ENCODE assay signal across 17 cellular contexts in the genomic region with DNA sequence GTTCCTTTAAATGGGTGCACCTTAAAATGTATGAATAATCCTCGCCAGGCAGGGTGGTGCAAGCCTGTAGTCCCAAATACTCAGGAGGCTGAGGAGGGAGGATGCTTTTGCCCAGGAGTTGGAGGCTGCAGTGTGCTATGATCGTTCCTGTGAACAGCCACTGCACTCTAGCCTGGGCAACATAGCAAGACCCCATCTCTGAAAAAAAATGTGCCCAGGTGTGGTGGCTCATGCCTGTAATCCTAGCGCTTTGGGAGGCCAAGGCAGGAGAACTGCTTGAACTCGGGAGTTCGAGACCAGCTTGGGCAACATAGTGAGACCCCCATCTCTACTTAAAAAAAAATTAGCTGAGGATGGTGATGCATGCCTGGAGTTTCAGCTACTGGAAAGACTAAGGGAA. TPM values are rescaled to one million over a fixed set of nuclear protein-coding genes. Genes with fewer than 3 reads are reported as not detected.
DNase-seq lines count a peak whose midpoint lies in the region; ATAC-seq and TF ChIP-seq lines count a peak whose summit lies in the region.
"Had no signal": no experiment of that assay in that cellular context is flagged by ENCODE, and none has a peak within 500 bp of the region (broad histone marks: within the 10 kb centered on the region; RNA-seq: fewer than 3 reads in every experiment).

No MANE protein-coding gene starts in this region.

- intact Hi-C loops in left ventricle myocardium inferior (cut with micrococcal nuclease), result no loop called here
- intact Hi-C loops in heart left ventricle (cut with DNase I), result loop anchor here in 3 of 10 donors (5.0 kb wide), 1 partner anchor 44 kb away; no protein-coding TSS in a partner anchor
- intact Hi-C loops in activated T-helper 1 cell treated with anti-CD3 and anti-CD28 coated beads, Interleukin-12 subunit alpha, Interleukin-12 subunit beta, Interleukin-2, Interleukin-4 antibody, amounts not matched to agents 30 ng/mL and 10 ng/mL and 1 ng/mL, durations not matched to agents 14 hours and 24 hours and 36 hours (cut with micrococcal nuclease), result loop anchor here (10.0 kb wide), 1 partner anchor 591 kb away; a partner anchor contains a TSS
- intact Hi-C loops in lower lobe of right lung (cut with DNase I), result no loop called here

- peaks cover 15% of the 10 kb centered on the region for H3K27me3 Mint-ChIP-seq in activated T-helper 1 cell treated with anti-CD3 and anti-CD28 coated beads, Interleukin-12 subunit alpha, Interleukin-12 subunit beta, Interleukin-2, Interleukin-4 antibody, amounts not matched to agents 30 ng/mL and 10 ng/mL and 1 ng/mL, durations not matched to agents 14 hours and 24 hours and 36 hours (ENCODE audit: insufficient read depth)
- peaks cover 3% of the 10 kb centered on the region for H3K27me3 Mint-ChIP-seq in type B pancreatic cell

- TF ChIP-seq POLR2A in heart left ventricle (IDR thresholded peaks at IDR 0.05) (no peak), erythroblast (IDR thresholded peaks at IDR 0.05; ENCODE audit: low read length) (no peak)

- peak overlapping the region; percentile 85 for H3K4me3 Mint-ChIP-seq in activated T-helper 1 cell treated with anti-CD3 and anti-CD28 coated beads, Interleukin-12 subunit alpha, Interleukin-12 subunit beta, Interleukin-2, Interleukin-4 antibody, amounts not matched to agents 30 ng/mL and 10 ng/mL and 1 ng/mL, durations not matched to agents 14 hours and 24 hours and 36 hours
- H3K4me3 Mint-ChIP-seq in type B pancreatic cell, result peak overlapping the region; percentile 95

- TF ChIP-seq CTCF in left ventricle myocardium inferior (IDR thresholded peaks at IDR 0.05; ENCODE audit: borderline replicate concordance) (no peak), heart left ventricle (IDR thresholded peaks at IDR 0.05) (no peak), lower lobe of right lung (IDR thresholded peaks at IDR 0.05) (no peak), type B pancreatic cell (conservative IDR thresholded peaks at IDR 0.05) (no peak)

- no peaks in the 10 kb centered on the region for H3K9me3 Mint-ChIP-seq in activated T-helper 1 cell treated with anti-CD3 and anti-CD28 coated beads, Interleukin-12 subunit alpha, Interleukin-12 subunit beta, Interleukin-2, Interleukin-4 antibody, amounts not matched to agents 30 ng/mL and 10 ng/mL and 1 ng/mL, durations not matched to agents 14 hours and 24 hours and 36 hours
- H3K9me3 Mint-ChIP-seq in type B pancreatic cell, result no peaks in the 10 kb centered on the region
- H3K9me3 Mint-ChIP-seq: T-helper 1 cell treated with Interleukin-12 subunit alpha and Interleukin-12 subunit beta and Interleukin-4 antibody, amounts not matched to agents 30 μg/mL and 1 μg/mL, for 36 hours had no signal

- no peak for ATAC-seq in heart left ventricle
- ATAC-seq in lower lobe of right lung, result no peak
- no peak for ATAC-seq in GM21619 (IDR thresholded peaks at IDR 0.05; ENCODE audit: unreplicated experiment)

- no peaks in the 10 kb centered on the region for H3K36me3 Mint-ChIP-seq in activated T-helper 1 cell treated with anti-CD3 and anti-CD28 coated beads, Interleukin-12 subunit alpha, Interleukin-12 subunit beta, Interleukin-2, Interleukin-4 antibody, amounts not matched to agents 30 ng/mL and 10 ng/mL and 1 ng/mL, durations not matched to agents 14 hours and 24 hours and 36 hours (ENCODE audit: low read depth)
- no peaks in the 10 kb centered on the region for H3K36me3 Mint-ChIP-seq in type B pancreatic cell

- peak overlapping the region; percentile 93 for H3K27ac ChIP-seq in left ventricle myocardium inferior (replicated peaks)
- H3K27ac ChIP-seq in heart left ventricle, result peak overlapping the region in 1 of 12 donors; percentile 93
- H3K27ac ChIP-seq in lower lobe of right lung, result no peak overlapping the region
- H3K27ac ChIP-seq: RWPE1 had no signal

- H3K9me3 ChIP-seq in left ventricle myocardium inferior (replicated peaks) (no peaks in the 10 kb centered on the region), heart left ventricle (no peaks in the 10 kb centered on the region), lower lobe of right lung (no peaks in the 10 kb centered on the region)
- H3K9me3 ChIP-seq: MG63 had no signal

- H3K4me3 ChIP-seq in left ventricle myocardium inferior (no peak overlapping the region), heart left ventricle (peak overlapping the region in 3 of 12 donors; percentile 67 to 78 (median 69)), lower lobe of right lung (peak overlapping the region; percentile 75)
- H3K4me3 ChIP-seq: MG63 had no signal

- no peak overlapping the region for H3K27ac Mint-ChIP-seq in activated T-helper 1 cell treated with anti-CD3 and anti-CD28 coated beads, Interleukin-12 subunit alpha, Interleukin-12 subunit beta, Interleukin-2, Interleukin-4 antibody, amounts not matched to agents 30 ng/mL and 10 ng/mL and 1 ng/mL, durations not matched to agents 14 hours and 24 hours and 36 hours
- H3K27ac Mint-ChIP-seq in type B pancreatic cell, result no peak overlapping the region
- H3K27ac Mint-ChIP-seq: T-helper 1 cell treated with Interleukin-12 subunit alpha and Interleukin-12 subunit beta and Interleukin-4 antibody, amounts not matched to agents 30 μg/mL and 1 μg/mL, for 36 hours had no signal

- H3K4me1 Mint-ChIP-seq in activated T-helper 1 cell treated with anti-CD3 and anti-CD28 coated beads, Interleukin-12 subunit alpha, Interleukin-12 subunit beta, Interleukin-2, Interleukin-4 antibody, amounts not matched to agents 30 ng/mL and 10 ng/mL and 1 ng/mL, durations not matched to agents 14 hours and 24 hours and 36 hours (ENCODE audit: low read depth), result peaks cover 17% of the 10 kb centered on the region
- peaks cover 14% of the 10 kb centered on the region for H3K4me1 Mint-ChIP-seq in type B pancreatic cell (ENCODE audit: unreplicated experiment)

- DNase-seq in left ventricle myocardium inferior (no peak), heart left ventricle (no peak), lower lobe of right lung (no peak), type B pancreatic cell (ENCODE audit: extremely low spot score, unreplicated experiment) (no peak), erythroblast (lab: John Stamatoyannopoulos, UW) (no peak)
- DNase-seq in activated T-helper 1 cell treated with anti-CD3 and anti-CD28 coated beads, Interleukin-12 subunit alpha, Interleukin-12 subunit beta, Interleukin-2, Interleukin-4 antibody, amounts not matched to agents 30 ng/mL and 10 ng/mL and 1 ng/mL, durations not matched to agents 14 hours and 24 hours and 36 hours (ENCODE audit: low spot score), result no peak
- DNase-seq in NK-92 treated with Interleukin-12 subunit alpha and Interleukin-12 subunit beta, amount 100 ng/mL, for 24 hours (lab: John Stamatoyannopoulos, UW), result no peak
- DNase-seq: activated gamma-delta T cell; central memory CD4-positive, alpha-beta T cell; DMS 273 treated with DMSO at 0.1 percent for 48 hours; mesenchymal stem cell; MG63; NCI-H748 treated with DMSO at 0.1 percent for 48 hours; stimulated activated CD4-positive, alpha-beta T cell treated with anti-CD3 and anti-CD28 coated beads, Interleukin-4, amount 100 ng/mL, for 4 hours had no signal

- H3K36me3 ChIP-seq in left ventricle myocardium inferior, result no peaks in the 10 kb centered on the region
- no peaks in the 10 kb centered on the region for H3K36me3 ChIP-seq in heart left ventricle
- no peaks in the 10 kb centered on the region for H3K36me3 ChIP-seq in lower lobe of right lung
- H3K36me3 ChIP-seq: MG63 had no signal

- H3K27me3 ChIP-seq in left ventricle myocardium inferior (ENCODE audit: low read depth) (no peaks in the 10 kb centered on the region), heart left ventricle (no peaks in the 10 kb centered on the region), lower lobe of right lung (ENCODE audit: low read depth) (no peaks in the 10 kb centered on the region)
- H3K27me3 ChIP-seq: MG63 had no signal

- 93 to 97% (median 96%) methylated on average over 5 of the region's 5 CpGs for WGBS in heart left ventricle, 4 donors

- H3K4me1 ChIP-seq in left ventricle myocardium inferior (peaks cover 84% of the 10 kb centered on the region), heart left ventricle (peaks cover 10 to 75% (median 58%) of the 10 kb centered on the region in 12 donors), lower lobe of right lung (peaks cover 31% of the 10 kb centered on the region)

RNA-seq across cellular contexts. Expression of a gene that starts 39.6 kb away (rescaled TPM):
- total RNA-seq in left ventricle myocardium inferior (123 TPM), heart left ventricle (100 to 1,000 TPM in 6 of 9 donors, 10 to 100 TPM in 3; 77.3 to 176 (median 135) TPM), lower lobe of right lung (42.5 TPM), type B pancreatic cell (ENCODE audit: low replicate concordance) (14.6 and 22.7 TPM in 2 replicates)
- 100 to 1,000 TPM in 1 of 2 donors, 10 to 100 TPM in 1; 29.9 to 119 TPM for polyA plus RNA-seq in heart left ventricle
- 5.0 and 6.9 TPM in 2 replicates for total RNA-seq in activated T-helper 1 cell treated with anti-CD3 and anti-CD28 coated beads, Interleukin-12 subunit alpha, Interleukin-12 subunit beta, Interleukin-2, Interleukin-4 antibody, amounts not matched to agents 30 ng/mL and 10 ng/mL and 1 ng/mL, durations not matched to agents 14 hours and 24 hours and 36 hours

RNA-seq across cellular contexts. Expression of a gene that starts 58.6 kb away (rescaled TPM):
- 24.6 TPM for total RNA-seq in left ventricle myocardium inferior
- total RNA-seq in heart left ventricle, result 10 to 100 TPM; 20.9 to 37.8 (median 25.3) TPM
- 10 to 100 TPM; 14.5 to 27.8 TPM for polyA plus RNA-seq in heart left ventricle
- 95.8 and 102 TPM in 2 replicates for total RNA-seq in activated T-helper 1 cell treated with anti-CD3 and anti-CD28 coated beads, Interleukin-12 subunit alpha, Interleukin-12 subunit beta, Interleukin-2, Interleukin-4 antibody, amounts not matched to agents 30 ng/mL and 10 ng/mL and 1 ng/mL, durations not matched to agents 14 hours and 24 hours and 36 hours
- 20.5 TPM for total RNA-seq in lower lobe of right lung
- total RNA-seq in type B pancreatic cell (ENCODE audit: low replicate concordance), result 49.8 and 63.0 TPM in 2 replicates
